8 cellular contexts compared by ENCODE assay signal in genomic region chr19:41261474-41262190, GRCh38. TPM values are rescaled to one million over a fixed set of nuclear protein-coding genes. Genes with fewer than 3 reads are reported as not detected.
DNase-seq lines count a peak whose midpoint lies in the region; ATAC-seq and TF ChIP-seq lines count a peak whose summit lies in the region.

No MANE protein-coding gene starts in this region.

- H3K4me3 Mint-ChIP-seq in activated naive CD8-positive, alpha-beta T cell = peak overlapping the region; percentile 94
- H3K4me3 Mint-ChIP-seq in stimulated activated naive CD8-positive, alpha-beta T cell treated with anti-CD3 and anti-CD28 coated beads, Interleukin-15, amount 100 ng/mL, for 72 hours = peak overlapping the region; percentile 98 to 99

- H3K27me3 ChIP-seq in HUES64 (ENCODE audit: insufficient read depth, low read length) = no peaks in the 10 kb centered on the region

- no peaks in the 10 kb centered on the region for H3K9me3 Mint-ChIP-seq in activated naive CD8-positive, alpha-beta T cell (ENCODE audit: low read depth)
- H3K9me3 Mint-ChIP-seq in stimulated activated naive CD8-positive, alpha-beta T cell treated with anti-CD3 and anti-CD28 coated beads, Interleukin-15, amount 100 ng/mL, for 72 hours = no peaks in the 10 kb centered on the region

- H3K4me1 Mint-ChIP-seq in activated naive CD8-positive, alpha-beta T cell (ENCODE audit: low read depth) = peaks cover 26% of the 10 kb centered on the region
- peaks cover 30% of the 10 kb centered on the region for H3K4me1 Mint-ChIP-seq in stimulated activated naive CD8-positive, alpha-beta T cell treated with anti-CD3 and anti-CD28 coated beads, Interleukin-15, amount 100 ng/mL, for 72 hours

- H3K27ac ChIP-seq in HUES64 (ENCODE audit: low read depth, low read length) = no peak overlapping the region; the same call in 1 of the 2 replicates

- TF ChIP-seq CTCF in omental fat pad (IDR thresholded peaks at IDR 0.05) = no peak

- H3K36me3 Mint-ChIP-seq in activated naive CD8-positive, alpha-beta T cell = peaks cover 2% of the 10 kb centered on the region

- H3K9me3 ChIP-seq in HUES64 (ENCODE audit: insufficient read depth, low read depth, low read length) (no peaks in the 10 kb centered on the region), iPS-18c (ENCODE audit: control insufficient read depth, insufficient read depth, low read length) (no peaks in the 10 kb centered on the region)

- no peaks in the 10 kb centered on the region for H3K27me3 Mint-ChIP-seq in activated naive CD8-positive, alpha-beta T cell
- H3K27me3 Mint-ChIP-seq in stimulated activated naive CD8-positive, alpha-beta T cell treated with anti-CD3 and anti-CD28 coated beads, Interleukin-15, amount 100 ng/mL, for 72 hours = no peaks in the 10 kb centered on the region

- H3K9ac ChIP-seq in HUES64 (ENCODE audit: low read depth, low read length) = peak overlapping the region; percentile 56; the same call in 1 of the 2 replicates

- H3K36me3 ChIP-seq in HUES64 (ENCODE audit: insufficient read depth, low read length) = peaks cover 41% of the 10 kb centered on the region

- ATAC-seq in stimulated activated naive CD8-positive, alpha-beta T cell treated with anti-CD3 and anti-CD28 coated beads, Interleukin-15, amount 100 ng/mL, for 72 hours = no peak
- ATAC-seq in GM21737 (IDR thresholded peaks at IDR 0.05; ENCODE audit: unreplicated experiment) = no peak
- ATAC-seq in GM21528 (IDR thresholded peaks at IDR 0.05; ENCODE audit: low FRiP score, unreplicated experiment) = no peak
- ATAC-seq in omental fat pad (ENCODE audit: low FRiP score) = no peak

- peak overlapping the region; percentile 96 for H3K4me3 ChIP-seq in HUES64 (ENCODE audit: low read length)
- peak overlapping the region; percentile 1; the same call in 1 of the 2 replicates for H3K4me3 ChIP-seq in iPS-18c (ENCODE audit: insufficient read depth, low read depth, low read length)

- H3K27ac Mint-ChIP-seq in activated naive CD8-positive, alpha-beta T cell = peak overlapping the region; percentile 100
- peak overlapping the region; percentile 100 for H3K27ac Mint-ChIP-seq in stimulated activated naive CD8-positive, alpha-beta T cell treated with anti-CD3 and anti-CD28 coated beads, Interleukin-15, amount 100 ng/mL, for 72 hours

- DNase-seq in stimulated activated naive CD8-positive, alpha-beta T cell treated with anti-CD3 and anti-CD28 coated beads, Interleukin-15, amount 100 ng/mL, for 72 hours = no peak
- DNase-seq in COLO668 (lab: John Stamatoyannopoulos, UW; ENCODE audit: unreplicated experiment) = no peak
- no peak for DNase-seq in omental fat pad (ENCODE audit: low spot score)

- WGBS in HUES64 = 83% methylated on average over 10 of the region's 10 CpGs

- H3K4me1 ChIP-seq in HUES64 (ENCODE audit: insufficient read depth, low read length) = peaks cover 9% of the 10 kb centered on the region

RNA-seq across cellular contexts. Expression of gene HNRNPUL1, which starts 2.5 kb away (rescaled TPM):
- polyA plus RNA-seq in HUES64 (2013, experiment 1 of 2) = 180 TPM
- polyA plus RNA-seq in HUES64 (2013, experiment 2 of 2) = 189 TPM
- 100 to 1,000 TPM in 3 of 4 donors, 10 to 100 TPM in 1; 92.5 to 173 (median 117) TPM for total RNA-seq in omental fat pad

RNA-seq across cellular contexts. Expression of gene AXL, which starts 42.6 kb away (rescaled TPM):
- 15.2 TPM for polyA plus RNA-seq in HUES64 (2013, experiment 1 of 2)
- 17.3 TPM for polyA plus RNA-seq in HUES64 (2013, experiment 2 of 2)
- 100 to 1,000 TPM in 1 of 4 donors, 10 to 100 TPM in 3; 65.8 to 141 (median 78.7) TPM for total RNA-seq in omental fat pad

RNA-seq across cellular contexts. Expression of gene CCDC97, which starts 48.3 kb away (rescaled TPM):
- polyA plus RNA-seq in HUES64 (2013, experiment 1 of 2) = 21.2 TPM
- polyA plus RNA-seq in HUES64 (2013, experiment 2 of 2) = 23.6 TPM
- 10 to 100 TPM; 11.8 to 16.6 (median 13.9) TPM for total RNA-seq in omental fat pad
